18 cellular contexts compared by ENCODE assay signal in genomic region chr11:75954039-75954438, GRCh38.
"Had no signal": no experiment of that assay in that cellular context is flagged by ENCODE, and none has a peak within 500 bp of the region (broad histone marks: within the 10 kb centered on the region; RNA-seq: fewer than 3 reads in every experiment).

No MANE protein-coding gene starts in this region.

- DNase-seq: activated CD4-positive, alpha-beta T cell treated with anti-CD3 and anti-CD28 coated beads for 36 hours; activated CD4-positive, alpha-beta T cell treated with anti-CD3 and anti-CD28 coated beads, Interleukin-2, amount 50 U/mL, for 48 hours; activated naive CD4-positive, alpha-beta T cell; activated naive CD8-positive, alpha-beta T cell treated with anti-CD3 and anti-CD28 coated beads for 36 hours; amniotic stem cell; effector memory CD4-positive, alpha-beta T cell; foreskin fibroblast; hypothalamus; islet precursor cell; left colon; nucleus accumbens; stimulated activated naive CD8-positive, alpha-beta T cell treated with anti-CD3 and anti-CD28 coated beads, Interleukin-15, amount 100 ng/mL, for 72 hours; upper lobe of left lung had no signal

- H3K27me3 ChIP-seq: suprapubic skin, upper lobe of left lung had no signal

- H3K36me3 ChIP-seq: suprapubic skin, upper lobe of left lung had no signal

- ATAC-seq: activated CD4-positive, alpha-beta T cell treated with anti-CD3 and anti-CD28 coated beads for 36 hours; left colon; stimulated activated naive CD8-positive, alpha-beta T cell treated with anti-CD3 and anti-CD28 coated beads, Interleukin-15, amount 100 ng/mL, for 72 hours; WTC11 had no signal

- H3K27ac ChIP-seq: skin epidermis, suprapubic skin, upper lobe of left lung had no signal

- H3K9me3 ChIP-seq: suprapubic skin, upper lobe of left lung had no signal

- H3K4me1 ChIP-seq: upper lobe of left lung had no signal

- H3K4me3 ChIP-seq: lung, skin epidermis, suprapubic skin, upper lobe of left lung had no signal

- FAIRE-seq: endothelial cell of umbilical vein had no signal
